ENCODE assay signal across 8 cellular contexts in the genomic region with DNA sequence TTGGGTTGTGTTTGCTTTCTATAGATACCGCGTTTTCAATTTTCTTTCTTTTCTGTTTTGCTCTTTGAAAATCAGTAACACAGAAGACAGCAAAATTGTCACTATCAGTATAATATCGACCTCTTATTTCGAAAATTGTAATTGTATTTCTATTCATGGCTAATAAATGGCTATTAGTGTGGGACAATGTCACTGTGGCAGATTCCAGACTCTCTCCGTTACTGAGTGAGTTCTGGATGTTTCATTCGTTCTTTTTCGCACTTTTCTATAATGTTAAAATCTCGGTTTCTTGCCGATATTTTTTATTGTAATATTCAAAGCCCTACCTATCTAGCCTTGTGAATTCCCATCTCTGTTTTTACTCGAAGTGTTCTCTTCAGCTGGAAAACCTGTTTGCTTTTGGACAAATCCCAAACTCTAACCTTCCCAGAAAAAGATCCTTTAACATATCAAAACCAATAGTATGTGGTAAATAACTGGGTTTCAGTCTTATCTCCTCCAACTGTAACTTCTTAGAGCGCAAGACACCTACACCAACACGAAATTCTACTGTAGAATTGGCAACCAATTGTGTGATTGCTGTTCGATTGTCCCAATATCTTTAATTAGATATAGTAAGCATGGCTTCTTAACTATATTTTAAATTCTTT. TPM values are rescaled to one million over a fixed set of nuclear protein-coding genes. Genes with fewer than 3 reads are reported as not detected.
DNase-seq lines count a peak whose midpoint lies in the region; FAIRE-seq and TF ChIP-seq lines count a peak whose summit lies in the region.

No MANE protein-coding gene starts in this region.

- TSS peak; percentile 73 for BruUV-seq in endothelial cell of umbilical vein (replicated peaks; lab: Mats Ljungman, UMichigan)

- CTCF ChIA-PET in endothelial cell of umbilical vein (lab: Charles Lee), result interaction anchor here (0.8 to 2.7 kb wide), 13 partner anchors 11 to 366 kb away, joined by 3 to 17 read pairs (median 4); no protein-coding TSS in a partner anchor

- H3K36me3 ChIP-seq in NT2/D1 (ENCODE audit: insufficient read depth, insufficient read length, low read length), result no peaks in the 10 kb centered on the region
- H3K36me3 ChIP-seq in endothelial cell of umbilical vein (ENCODE audit: control insufficient read depth in 2 of 2, extremely low read depth in 1 of 2, insufficient read depth in 2 of 2, low read length in 2 of 2), result no peaks in the 10 kb centered on the region
- no peaks in the 10 kb centered on the region for H3K36me3 ChIP-seq in neutrophil

- H3K9ac ChIP-seq in NT2/D1 (ENCODE audit: insufficient read length, low read depth) (peak overlapping the region; percentile 81), endothelial cell of umbilical vein (replicated peaks; ENCODE audit: extremely low read depth, insufficient read depth, low read length) (peak overlapping the region; percentile 88)

- peaks cover 3% of the 10 kb centered on the region for H3K27me3 Mint-ChIP-seq in activated T-cell treated with anti-CD3 and anti-CD28 coated beads, Interleukin-2, amount 50 U/mL, for 24 hours

- TF ChIP-seq CTCF in endothelial cell of umbilical vein (IDR thresholded peaks at IDR 0.05; ENCODE audit: extremely low read depth in 1 of 2, insufficient read depth in 1 of 2, low read depth in 1 of 2, low read length in 2 of 2) (no peak), neutrophil (IDR thresholded peaks at IDR 0.05) (no peak)

- no peaks in the 10 kb centered on the region for H3K9me3 Mint-ChIP-seq in activated T-cell treated with anti-CD3 and anti-CD28 coated beads, Interleukin-2, amount 50 U/mL, for 24 hours

- H3K9me3 ChIP-seq in NT2/D1 (ENCODE audit: insufficient read depth, low read length) (no peaks in the 10 kb centered on the region), endothelial cell of umbilical vein (replicated peaks; ENCODE audit: control insufficient read depth, insufficient read depth, low read length) (no peaks in the 10 kb centered on the region), neutrophil (no peaks in the 10 kb centered on the region)

- H3K4me1 Mint-ChIP-seq in activated T-cell treated with anti-CD3 and anti-CD28 coated beads, Interleukin-2, amount 50 U/mL, for 24 hours (ENCODE audit: low read depth), result peaks cover 56% of the 10 kb centered on the region

- H3K4me3 Mint-ChIP-seq in activated T-cell treated with anti-CD3 and anti-CD28 coated beads, Interleukin-2, amount 50 U/mL, for 24 hours, result peak overlapping the region; percentile 90

- peak overlapping the region; percentile 95 for H2AFZ ChIP-seq in endothelial cell of umbilical vein (ENCODE audit: low read depth, low read length)

- H3K36me3 Mint-ChIP-seq in activated T-cell treated with anti-CD3 and anti-CD28 coated beads, Interleukin-2, amount 50 U/mL, for 24 hours (ENCODE audit: low read depth), result peaks cover 9% of the 10 kb centered on the region

- dilution Hi-C loops in endothelial cell of umbilical vein (cut with MboI; ENCODE audit: extremely low pct_ligation_motif_present, low sequenced_read_pairs), result no loop called here

- no peak for FAIRE-seq in endothelial cell of umbilical vein (lab: Jason Lieb, UNC)

- peak overlapping the region; percentile 98 for H3K4me2 ChIP-seq in endothelial cell of umbilical vein (ENCODE audit: insufficient read depth, low read length)

- POLR2A ChIA-PET in endothelial cell of umbilical vein (lab: Charles Lee), result no interaction called here

- H3K79me2 ChIP-seq in endothelial cell of umbilical vein (ENCODE audit: control insufficient read depth, insufficient read depth, low read length), result no peaks in the 10 kb centered on the region

- H3K27ac ChIP-seq in endothelial cell of umbilical vein (ENCODE audit: insufficient read depth, low read depth, low read length) (peak overlapping the region; percentile 61), neutrophil (peak overlapping the region; percentile 50)

- H3K4me1 ChIP-seq in NT2/D1 (ENCODE audit: insufficient read depth, insufficient read length) (no peaks in the 10 kb centered on the region), endothelial cell of umbilical vein (ENCODE audit: control insufficient read depth, extremely low read depth, insufficient read depth, low read length) (peaks cover 11% of the 10 kb centered on the region), neutrophil (ENCODE audit: control insufficient read depth in 1 of 2, insufficient read depth in 1 of 2, low read depth in 1 of 2, low read length in 1 of 2) (peaks cover 37 to 44% of the 10 kb centered on the region in 2 experiments)

- no peak for TF ChIP-seq POLR2A in endothelial cell of umbilical vein (IDR thresholded peaks at IDR 0.05; ENCODE audit: low read depth, low read length)

- intact Hi-C loops in endothelial cell of umbilical vein (cut with micrococcal nuclease), result loop anchor here (1.0 to 10.0 kb wide), 7 partner anchors 88 to 1649 kb away; a partner anchor contains a TSS

- no peaks in the 10 kb centered on the region for H3K9me1 ChIP-seq in endothelial cell of umbilical vein (replicated peaks; ENCODE audit: control insufficient read depth, extremely low read depth, insufficient read depth, low read length)

- DNase-seq in activated T-cell treated with anti-CD3 and anti-CD28 coated beads, Interleukin-2, amount 50 U/mL, for 24 hours, result no peak
- no peak for DNase-seq in activated T-cell treated with anti-CD3 and anti-CD28 coated beads for 4 hours
- DNase-seq in NT2/D1 (ENCODE audit: low read depth, low spot score), result no peak
- DNase-seq in endothelial cell of umbilical vein (ENCODE audit: low read depth, low spot score), result peak; percentile 49
- DNase-seq in activated gamma-delta T cell treated with Interleukin-2 at 50 U/mL for 16 hours, result no peak
- DNase-seq in nucleus accumbens (lab: John Stamatoyannopoulos, UW), result no peak
- no peak for DNase-seq in amniotic stem cell (lab: John Stamatoyannopoulos, UW)

- peaks cover 26% of the 10 kb centered on the region for H3K27me3 ChIP-seq in NT2/D1 (ENCODE audit: insufficient read depth, insufficient read length)
- H3K27me3 ChIP-seq in endothelial cell of umbilical vein (ENCODE audit: control insufficient read depth in 2 of 2, insufficient read depth in 2 of 2, low read length in 2 of 2), result peaks cover 3 to 4% of the 10 kb centered on the region in 2 experiments
- peaks cover 35% of the 10 kb centered on the region for H3K27me3 ChIP-seq in neutrophil

- H4K20me1 ChIP-seq in endothelial cell of umbilical vein (replicated peaks; ENCODE audit: control insufficient read depth, extremely low read depth, insufficient read depth, low read length), result no peaks in the 10 kb centered on the region

- peak overlapping the region; percentile 99 for H3K27ac Mint-ChIP-seq in activated T-cell treated with anti-CD3 and anti-CD28 coated beads, Interleukin-2, amount 50 U/mL, for 24 hours

- H3K4me3 ChIP-seq in NT2/D1 (ENCODE audit: insufficient read length, low read depth), result peak overlapping the region; percentile 92
- peak overlapping the region; percentile 89 to 99 (median 96) for H3K4me3 ChIP-seq in endothelial cell of umbilical vein (replicated peaks in 1 of 3; ENCODE audit: insufficient read depth in 1 of 3, low read depth in 1 of 3, low read length in 3 of 3)
- peak overlapping the region; percentile 75 to 78 for H3K4me3 ChIP-seq in neutrophil (ENCODE audit: low read depth in 1 of 2, low read length in 1 of 2)

TF ChIP-seq in endothelial cell of umbilical vein, 7 proteins besides CTCF, POLR2A, EP300 and RAD21:
- no peak for TF ChIP-seq JUN (IDR thresholded peaks at IDR 0.05; ENCODE audit: borderline replicate concordance, insufficient read depth, insufficient read length, low read depth)
- no peak for TF ChIP-seq EZH2 (IDR thresholded peaks at IDR 0.05; ENCODE audit: borderline replicate concordance, low read depth, low read length, severe bottlenecking)
- TF ChIP-seq, protein P1, sequence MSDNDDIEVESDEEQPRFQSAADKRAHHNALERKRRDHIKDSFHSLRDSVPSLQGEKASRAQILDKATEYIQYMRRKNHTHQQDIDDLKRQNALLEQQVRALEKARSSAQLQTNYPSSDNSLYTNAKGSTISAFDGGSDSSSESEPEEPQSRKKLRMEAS (IDR thresholded peaks at IDR 0.05; ENCODE audit: insufficient read depth, insufficient read length), result no peak
- no peak for TF ChIP-seq FOS (IDR thresholded peaks at IDR 0.05; ENCODE audit: borderline replicate concordance, insufficient read depth, low read length)
- TF ChIP-seq GATA2 (IDR thresholded peaks at IDR 0.05; ENCODE audit: insufficient read depth, insufficient read length, low read depth, low read length), result no peak
- no peak for TF ChIP-seq MYC (IDR thresholded peaks at IDR 0.05; ENCODE audit: low read depth, low read length)
- no peak for TF ChIP-seq POLR2AphosphoS5 (IDR thresholded peaks at IDR 0.05; ENCODE audit: insufficient read depth, low read depth, low read length)

RNA-seq across cellular contexts. Expression of a gene that starts 6.0 kb away (rescaled TPM):
- 99.1 and 99.4 TPM in 2 replicates for total RNA-seq in endothelial cell of umbilical vein
- 40.0 and 41.7 TPM in 2 replicates for polyA plus RNA-seq in endothelial cell of umbilical vein
- 47.4 and 49.5 TPM in 2 replicates for polyA plus RNA-seq in endothelial cell of umbilical vein (2011; cell fraction: cytosol; rRNA removed)
- polyA plus RNA-seq in endothelial cell of umbilical vein (2011; cell fraction: nucleus; rRNA removed), result 46.1 and 59.5 TPM in 2 replicates
- polyA plus RNA-seq in endothelial cell of umbilical vein (2012), result 73.1 and 94.6 TPM in 2 replicates
- 55.7 and 70.9 TPM in 2 replicates for polyA minus RNA-seq in endothelial cell of umbilical vein
- polyA minus RNA-seq in endothelial cell of umbilical vein (2011; cell fraction: cytosol; rRNA and poly(A)+ RNA removed), result 76.3 TPM
- 32.2 and 43.8 TPM in 2 replicates for polyA minus RNA-seq in endothelial cell of umbilical vein (2011; cell fraction: nucleus; rRNA and poly(A)+ RNA removed)
